Comparison of ENCODE assay signal across 17 cellular contexts in the genomic region with DNA sequence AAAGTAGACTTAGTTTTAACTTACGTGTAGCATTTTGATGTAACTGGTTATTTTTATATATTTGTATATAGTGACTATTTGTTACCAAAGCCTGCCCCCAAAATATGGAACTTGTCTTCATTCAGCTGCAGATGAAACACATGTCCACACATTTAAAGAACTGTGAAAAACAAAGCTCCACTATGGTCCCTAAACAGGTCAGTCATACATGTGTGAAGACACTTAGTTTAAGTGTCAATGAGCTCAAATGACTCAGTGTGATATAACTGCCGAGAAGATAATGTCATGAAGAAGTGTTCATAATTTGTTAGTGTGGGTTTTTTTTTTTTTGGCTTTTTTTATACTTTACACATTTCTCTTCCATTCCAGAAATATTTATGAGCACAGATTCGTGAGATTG. TPM values are rescaled to one million over a fixed set of nuclear protein-coding genes. Genes with fewer than 3 reads are reported as not detected.
"Had no signal": no experiment of that assay in that cellular context is flagged by ENCODE, and none has a peak within 500 bp of the region (broad histone marks: within the 10 kb centered on the region; RNA-seq: fewer than 3 reads in every experiment).

No MANE protein-coding gene starts in this region.

- H3K9me3 Mint-ChIP-seq: memory B cell had no signal

- DNase-seq: activated CD4-positive, CD25-positive, alpha-beta regulatory T cell treated with anti-CD3 and anti-CD28 coated beads, Interleukin-2, amount 50 U/mL, for 72 hours; activated CD8-positive, alpha-beta memory T cell treated with anti-CD3 and anti-CD28 coated beads for 24 hours; activated gamma-delta T cell treated with Interleukin-2 at 50 U/mL for 16 hours; central memory CD4-positive, alpha-beta T cell; cortex of kidney; effector CD8-positive, alpha-beta T cell; gastrocnemius medialis; kidney; left ventricle myocardium inferior; stimulated activated CD4-positive, alpha-beta T cell treated with anti-CD3 and anti-CD28 coated beads, Interleukin-15, amount 100 ng/mL, for 24 hours; stimulated activated CD4-positive, alpha-beta T cell treated with anti-CD3 and anti-CD28 coated beads, Interleukin-4, amount 100 ng/mL, for 24 hours; tibial artery; uterus had no signal

- H3K4me1 Mint-ChIP-seq: memory B cell had no signal

- ATAC-seq: gastrocnemius medialis had no signal

- H3K4me3 ChIP-seq: gastrocnemius medialis, left ventricle myocardium inferior, tibial artery, uterus had no signal

- H3K27ac ChIP-seq: epithelial cell of prostate, gastrocnemius medialis, left ventricle myocardium inferior, parathyroid adenoma, tibial artery, uterus had no signal

- H3K27ac Mint-ChIP-seq: memory B cell had no signal

- H3K36me3 Mint-ChIP-seq: memory B cell had no signal

- H3K27me3 ChIP-seq: gastrocnemius medialis, tibial artery, uterus had no signal

- H3K4me1 ChIP-seq: gastrocnemius medialis, left ventricle myocardium inferior, parathyroid adenoma, tibial artery, uterus had no signal

- FAIRE-seq: kidney, TTC549 had no signal

- H3K4me3 Mint-ChIP-seq: memory B cell had no signal

- H3K36me3 ChIP-seq: gastrocnemius medialis, left ventricle myocardium inferior, tibial artery, uterus had no signal

- H3K9me3 ChIP-seq: gastrocnemius medialis, left ventricle myocardium inferior, tibial artery, uterus had no signal

RNA-seq across cellular contexts. Expression of a gene that starts 28.2 kb away (rescaled TPM):
- total RNA-seq: gastrocnemius medialis, left ventricle myocardium inferior had no signal
